Comparison of ENCODE assay signal across 23 cellular contexts in the genomic region with DNA sequence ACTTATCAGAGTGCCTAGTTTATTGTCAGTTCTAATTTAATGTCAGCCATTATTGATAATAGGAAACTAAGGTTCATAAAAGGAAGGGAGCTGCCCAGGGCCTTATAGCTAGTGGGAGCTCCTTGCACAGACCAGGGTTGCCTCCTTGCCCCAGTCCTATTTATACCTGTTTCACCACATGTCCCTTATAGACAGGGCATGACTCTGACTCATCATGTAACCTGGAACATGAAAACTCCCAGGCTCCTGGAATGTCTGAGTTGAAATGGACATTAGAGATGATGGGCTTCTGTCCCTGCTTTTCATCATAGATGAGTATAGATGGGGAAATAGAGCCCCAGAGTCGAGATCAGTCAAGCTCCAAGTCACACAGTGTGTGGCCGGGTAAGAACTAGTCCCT. TPM values are rescaled to one million over a fixed set of nuclear protein-coding genes. Genes with fewer than 3 reads are reported as not detected.
DNase-seq lines count a peak whose midpoint lies in the region; FAIRE-seq and TF ChIP-seq lines count a peak whose summit lies in the region.
"Had no signal": no experiment of that assay in that cellular context is flagged by ENCODE, and none has a peak within 500 bp of the region (broad histone marks: within the 10 kb centered on the region; RNA-seq: fewer than 3 reads in every experiment).

No MANE protein-coding gene starts in this region.

- H3K27me3 Mint-ChIP-seq in progenitor cell of endocrine pancreas = peaks cover 6% of the 10 kb centered on the region

- peak overlapping the region; percentile 58 for H3K4me2 ChIP-seq in parathyroid adenoma (ENCODE audit: low read length)

- no peaks in the 10 kb centered on the region for H3K27me3 ChIP-seq in esophagus squamous epithelium
- H3K27me3 ChIP-seq in parathyroid adenoma (ENCODE audit: control insufficient read depth, insufficient read depth, low read length) = no peaks in the 10 kb centered on the region
- H3K27me3 ChIP-seq: pancreas, upper lobe of right lung had no signal

- no peak overlapping the region for H3K27ac Mint-ChIP-seq in progenitor cell of endocrine pancreas
- H3K27ac Mint-ChIP-seq: activated naive CD4-positive, alpha-beta T cell treated with anti-CD3 and anti-CD28 coated beads, Interleukin-2, amount 10 ng/mL, durations not matched to agents 7 days and 5 days; CD8-positive, alpha-beta T cell; natural killer cell treated with Interleukin-12 subunit alpha and Interleukin-12 subunit beta and Interleukin-15 and Interleukin-18, amount 100 ng/mL, for 72 hours; WTC11 had no signal

- DNase-seq in Caki2 (ENCODE audit: low read depth) (peak; percentile 35), RCC 7860 (ENCODE audit: low spot score) (peak; percentile 5), esophagus squamous epithelium (lab: John Stamatoyannopoulos, UW) (no peak), GM12891 (ENCODE audit: insufficient read length, low spot score) (no peak), progenitor cell of endocrine pancreas (ENCODE audit: low spot score, unreplicated experiment) (no peak), NCI-H187 (lab: John Stamatoyannopoulos, UW) (no peak), NCI-H187 treated with DMSO at 0.1 percent for 48 hours (lab: John Stamatoyannopoulos, UW) (no peak)
- DNase-seq: activated CD4-positive, alpha-beta T cell treated with anti-CD3 and anti-CD28 coated beads, Interleukin-2, amount 50 U/mL, for 1 hour; activated naive CD4-positive, alpha-beta T cell treated with anti-CD3 and anti-CD28 coated beads, Interleukin-2, amount 10 ng/mL, durations not matched to agents 7 days and 5 days; amygdala; CD8-positive, alpha-beta T cell; GDM1; head of caudate nucleus; left ventricle myocardium inferior; NCI-H774; SHP77; T1000; upper lobe of right lung had no signal

- FAIRE-seq in RCC 7860 (lab: Jason Lieb, UNC) (no peak), GM12891 (lab: Jason Lieb, UNC) (no peak)
- FAIRE-seq: GM18507, pancreas had no signal

- 0 to 43% methylated on average over 2 of the region's 2 CpGs for WGBS in esophagus squamous epithelium, 2 donors

- H3K4me3 Mint-ChIP-seq in progenitor cell of endocrine pancreas (ENCODE audit: low read depth) = no peak overlapping the region
- H3K4me3 Mint-ChIP-seq: activated naive CD4-positive, alpha-beta T cell treated with anti-CD3 and anti-CD28 coated beads, Interleukin-2, amount 10 ng/mL, durations not matched to agents 7 days and 5 days; CD8-positive, alpha-beta T cell; natural killer cell treated with Interleukin-12 subunit alpha and Interleukin-12 subunit beta and Interleukin-15 and Interleukin-18, amount 100 ng/mL, for 72 hours; WTC11 had no signal

- H3K36me3 ChIP-seq in esophagus squamous epithelium = peaks cover 3 to 36% (median 21%) of the 10 kb centered on the region in 3 donors
- H3K36me3 ChIP-seq in parathyroid adenoma (ENCODE audit: control insufficient read depth, insufficient read depth, low read length) = no peaks in the 10 kb centered on the region
- H3K36me3 ChIP-seq: left ventricle myocardium inferior, pancreas, upper lobe of right lung had no signal

- peaks cover 17 to 76% (median 37%) of the 10 kb centered on the region in 3 donors for H3K4me1 ChIP-seq in esophagus squamous epithelium
- peaks cover 28% of the 10 kb centered on the region for H3K4me1 ChIP-seq in parathyroid adenoma
- H3K4me1 ChIP-seq: pancreas, upper lobe of right lung had no signal

- TF ChIP-seq CTCF in esophagus squamous epithelium (IDR thresholded peaks at IDR 0.05) = no peak
- TF ChIP-seq CTCF in parathyroid adenoma (IDR thresholded peaks at IDR 0.05) = no peak
- no peak for TF ChIP-seq CTCF in progenitor cell of endocrine pancreas (IDR thresholded peaks at IDR 0.05; ENCODE audit: unreplicated experiment)

- peak overlapping the region; percentile 56 for H2AFZ ChIP-seq in parathyroid adenoma

- H3K36me3 Mint-ChIP-seq in progenitor cell of endocrine pancreas (ENCODE audit: insufficient read depth) = no peaks in the 10 kb centered on the region
- H3K36me3 Mint-ChIP-seq: activated naive CD4-positive, alpha-beta T cell treated with anti-CD3 and anti-CD28 coated beads, Interleukin-2, amount 10 ng/mL, durations not matched to agents 7 days and 5 days; CD8-positive, alpha-beta T cell; natural killer cell treated with Interleukin-12 subunit alpha and Interleukin-12 subunit beta and Interleukin-15 and Interleukin-18, amount 100 ng/mL, for 72 hours; WTC11 had no signal

- H3K9ac ChIP-seq in parathyroid adenoma = no peak overlapping the region

- H3K4me1 Mint-ChIP-seq in progenitor cell of endocrine pancreas (ENCODE audit: low read depth) = no peaks in the 10 kb centered on the region
- H3K4me1 Mint-ChIP-seq: activated naive CD4-positive, alpha-beta T cell treated with anti-CD3 and anti-CD28 coated beads, Interleukin-2, amount 10 ng/mL, durations not matched to agents 7 days and 5 days had no signal

- H3K9me3 Mint-ChIP-seq in progenitor cell of endocrine pancreas (ENCODE audit: low read depth) = no peaks in the 10 kb centered on the region
- H3K9me3 Mint-ChIP-seq: activated naive CD4-positive, alpha-beta T cell treated with anti-CD3 and anti-CD28 coated beads, Interleukin-2, amount 10 ng/mL, durations not matched to agents 7 days and 5 days; CD8-positive, alpha-beta T cell; natural killer cell treated with Interleukin-12 subunit alpha and Interleukin-12 subunit beta and Interleukin-15 and Interleukin-18, amount 100 ng/mL, for 72 hours had no signal

- H3K79me2 ChIP-seq in parathyroid adenoma = no peaks in the 10 kb centered on the region

- intact Hi-C loops in esophagus squamous epithelium (cut with DNase I) = no loop called here

- peak overlapping the region; percentile 79 to 90 (median 86) for H3K27ac ChIP-seq in esophagus squamous epithelium
- peak overlapping the region; percentile 48 for H3K27ac ChIP-seq in parathyroid adenoma
- H3K27ac ChIP-seq: left ventricle myocardium inferior, pancreas, upper lobe of right lung had no signal

- in situ Hi-C loops in Caki2 (cut with HindIII; ENCODE audit: low pct_unique_long_range_greater_than_20kb, low sequenced_read_pairs) = no loop called here

- H3K9me3 ChIP-seq in esophagus squamous epithelium (no peaks in the 10 kb centered on the region), parathyroid adenoma (ENCODE audit: control insufficient read depth, low read length) (no peaks in the 10 kb centered on the region)
- H3K9me3 ChIP-seq: left ventricle myocardium inferior, pancreas, upper lobe of right lung had no signal

- no peak overlapping the region for H3K4me3 ChIP-seq in esophagus squamous epithelium
- no peak overlapping the region for H3K4me3 ChIP-seq in parathyroid adenoma (ENCODE audit: low read depth, low read length)
- H3K4me3 ChIP-seq: left ventricle myocardium inferior, pancreas, upper lobe of right lung had no signal

- TF ChIP-seq POLR2A in esophagus squamous epithelium (IDR thresholded peaks at IDR 0.05) = no peak
- TF ChIP-seq POLR2A in GM12891 (IDR thresholded peaks at IDR 0.05; ENCODE audit: low read depth, low read length) = no peak

TF ChIP-seq in GM12891, 5 proteins besides CTCF, POLR2A, EP300 and RAD21:
- TF ChIP-seq PAX5 (IDR thresholded peaks at IDR 0.05; ENCODE audit: insufficient read depth, low read length, severe bottlenecking) (no peak), POLR2AphosphoS5 (IDR thresholded peaks at IDR 0.05; ENCODE audit: low read depth, low read length) (no peak), TAF1 (IDR thresholded peaks at IDR 0.05; ENCODE audit: low read depth, low read length) (no peak), POU2F2 (IDR thresholded peaks at IDR 0.05; ENCODE audit: low read depth, low read length) (no peak), SPI1 (IDR thresholded peaks at IDR 0.05; ENCODE audit: low read depth, low read length) (no peak)
TF ChIP-seq in GM12891: peak in this region for 0.

RNA-seq across cellular contexts. Expression of gene FAT2, which starts 21.1 kb away (rescaled TPM):
- total RNA-seq in Caki2 (2014; rRNA removed; shearing (Covaris generic); ENCODE audit: low replicate concordance) = 0.27 and 0.84 TPM in 2 replicates
- total RNA-seq in esophagus squamous epithelium (100 to 1,000 TPM in 1 of 4 donors, 10 to 100 TPM in 3; 86.5 to 117 (median 99.0) TPM), progenitor cell of endocrine pancreas (0.05 and 0.07 TPM in 2 replicates)
- 0.10 TPM for polyA plus RNA-seq in GM12891 (2012; ENCODE audit: low read depth, missing spikeins)
- total RNA-seq: CD8-positive, alpha-beta T cell; left ventricle myocardium inferior; natural killer cell treated with Interleukin-12 subunit alpha and Interleukin-12 subunit beta and Interleukin-15 and Interleukin-18, amount 100 ng/mL, for 72 hours had no signal

Comparison
In these comparisons a context has a peak if more than half of its experiments do, and no peak if none do; other contexts are left out.
1. DNase-seq: peak in Caki2 (single experiment) and RCC 7860 (single experiment); none in esophagus squamous epithelium (single experiment), GM12891 (single experiment), progenitor cell of endocrine pancreas (single experiment), NCI-H187 (0 of 2) and NCI-H187 treated with DMSO at 0.1 percent for 48 hours (single experiment).
2. RNA of gene FAT2, which starts 21.1 kb away (total RNA-seq): 86.5 to 117 TPM in esophagus squamous epithelium; 0.27 to 0.84 TPM in Caki2 and 0.05 to 0.07 TPM in progenitor cell of endocrine pancreas; every median in the first group is over 10 times any median in the second.